Comparison of ENCODE assay signal across 18 cellular contexts in the genomic region with DNA sequence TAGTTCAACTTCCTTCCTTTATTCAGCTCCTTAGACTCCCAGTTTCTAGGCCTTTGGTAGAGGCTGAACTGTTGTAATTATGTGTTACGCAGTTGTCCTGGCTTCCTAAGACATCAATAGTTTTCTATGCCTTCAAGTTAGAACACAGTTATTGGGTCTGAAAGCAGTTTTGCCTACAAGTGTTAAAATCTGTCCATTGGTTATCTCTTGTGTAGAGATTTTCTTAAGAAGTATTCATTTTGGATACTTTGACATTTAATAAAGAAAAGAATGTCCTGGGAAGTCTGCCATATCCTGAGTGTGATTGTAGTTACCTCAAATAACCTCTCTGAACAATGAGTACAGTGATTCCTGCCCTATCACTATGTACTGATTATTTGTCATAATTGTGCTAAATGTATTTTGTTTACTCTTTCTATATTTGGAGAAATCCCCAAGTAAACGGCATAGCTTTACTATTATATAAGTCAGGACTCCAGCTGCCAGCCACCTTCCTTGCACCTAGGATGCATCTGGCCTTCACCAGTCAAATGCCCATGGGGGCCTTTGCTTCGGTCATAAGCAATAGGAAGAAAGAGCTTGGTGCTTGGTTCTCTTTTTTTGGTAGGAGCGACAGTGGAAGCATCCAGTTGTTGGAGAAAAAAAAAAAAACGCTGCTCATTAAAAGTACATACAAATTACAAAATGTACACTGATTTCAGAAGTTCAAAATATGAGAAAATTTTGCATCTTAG.
DNase-seq lines count a peak whose midpoint lies in the region; ATAC-seq, FAIRE-seq and TF ChIP-seq lines count a peak whose summit lies in the region.
"Had no signal": no experiment of that assay in that cellular context is flagged by ENCODE, and none has a peak within 500 bp of the region (broad histone marks: within the 10 kb centered on the region; RNA-seq: fewer than 3 reads in every experiment).

No MANE protein-coding gene starts in this region.

- H3K79me2 ChIP-seq in endothelial cell of umbilical vein (ENCODE audit: control insufficient read depth, insufficient read depth, low read length) = no peaks in the 10 kb centered on the region
- no peaks in the 10 kb centered on the region for H3K79me2 ChIP-seq in PC-9 (ENCODE audit: low read depth)

- H3K9ac ChIP-seq in endothelial cell of umbilical vein (replicated peaks; ENCODE audit: extremely low read depth, insufficient read depth, low read length) = no peak overlapping the region

- BruUV-seq in endothelial cell of umbilical vein (replicated peaks; lab: Mats Ljungman, UMichigan) (no TSS peak), PC-9 (replicated peaks; lab: Mats Ljungman, UMichigan) (no TSS peak)

- POLR2A ChIA-PET in endothelial cell of umbilical vein (lab: Charles Lee) = no interaction called here
- POLR2A ChIA-PET in PC-9 (lab: Charles Lee; ENCODE audit: unreplicated experiment) = no interaction called here

- no peaks in the 10 kb centered on the region for H3K9me2 ChIP-seq in PC-9 (ENCODE audit: insufficient read depth)

- no peaks in the 10 kb centered on the region for H3K9me1 ChIP-seq in endothelial cell of umbilical vein (replicated peaks; ENCODE audit: control insufficient read depth, extremely low read depth, insufficient read depth, low read length)

- peaks cover 4% of the 10 kb centered on the region for H3K4me1 Mint-ChIP-seq in endothelial cell (ENCODE audit: unreplicated experiment)
- H3K4me1 Mint-ChIP-seq: activated CD4-positive, alpha-beta T cell treated with anti-CD3 and anti-CD28 coated beads, Interleukin-2, amount 10 ng/mL, durations not matched to agents 7 days and 5 days; CD14-positive monocyte had no signal

- TF ChIP-seq POLR2A in endothelial cell of umbilical vein (IDR thresholded peaks at IDR 0.05; ENCODE audit: low read depth, low read length) (no peak), suprapubic skin (IDR thresholded peaks at IDR 0.05) (no peak)

- no peaks in the 10 kb centered on the region for H3K36me3 Mint-ChIP-seq in endothelial cell (ENCODE audit: low read depth, unreplicated experiment)
- H3K36me3 Mint-ChIP-seq: CD14-positive monocyte had no signal

- no peak overlapping the region for H3K27ac ChIP-seq in endothelial cell of umbilical vein (ENCODE audit: insufficient read depth, low read depth, low read length)
- H3K27ac ChIP-seq in right cardiac atrium (ENCODE audit: low read length) = peak overlapping the region; percentile 95
- peak overlapping the region; percentile 68 for H3K27ac ChIP-seq in suprapubic skin
- no peak overlapping the region for H3K27ac ChIP-seq in PC-9
- H3K27ac ChIP-seq: HL-60 had no signal

- H3K9me3 Mint-ChIP-seq in endothelial cell (ENCODE audit: unreplicated experiment) = no peaks in the 10 kb centered on the region
- H3K9me3 Mint-ChIP-seq: activated CD4-positive, alpha-beta T cell treated with anti-CD3 and anti-CD28 coated beads, Interleukin-2, amount 10 ng/mL, durations not matched to agents 7 days and 5 days; activated T-cell treated with anti-CD3 and anti-CD28 coated beads, Interleukin-2, amount 50 U/mL, for 4 hours; T-helper 2 cell treated with Interferon-gamma antibody and Interleukin-4, amounts not matched to agents 5 μg/mL and 100 μg/mL, for 36 hours had no signal

- intact Hi-C loops in endothelial cell of umbilical vein (cut with micrococcal nuclease) (no loop called here), right cardiac atrium (cut with DNase I) (no loop called here), PC-9 (cut with micrococcal nuclease; ENCODE audit: unreplicated experiment) (no loop called here)

- CTCF ChIA-PET in endothelial cell of umbilical vein (lab: Charles Lee) = interaction anchor here (1.1 kb wide), 1 partner anchor 11 kb away, joined by 3 read pairs; no protein-coding TSS in a partner anchor
- CTCF ChIA-PET in PC-9 (lab: Charles Lee) = no interaction called here

- H3K9me3 ChIP-seq in endothelial cell of umbilical vein (replicated peaks; ENCODE audit: control insufficient read depth, insufficient read depth, low read length) (no peaks in the 10 kb centered on the region), right cardiac atrium (ENCODE audit: control insufficient read depth, low read length) (no peaks in the 10 kb centered on the region), suprapubic skin (no peaks in the 10 kb centered on the region), PC-9 (ENCODE audit: insufficient read depth, low read depth) (no peaks in the 10 kb centered on the region)

- WGBS in right cardiac atrium = 32% methylated on average over 5 of the region's 5 CpGs
- WGBS in suprapubic skin = 38% methylated on average over 5 of the region's 5 CpGs

- no peak overlapping the region for H2AFZ ChIP-seq in endothelial cell of umbilical vein (ENCODE audit: low read depth, low read length)
- H2AFZ ChIP-seq in PC-9 = no peak overlapping the region

- H3K4me3 ChIP-seq in endothelial cell of umbilical vein (replicated peaks in 1 of 3; ENCODE audit: insufficient read depth in 1 of 3, low read depth in 1 of 3, low read length in 3 of 3) (no peak overlapping the region), right cardiac atrium (ENCODE audit: low read length) (no peak overlapping the region), suprapubic skin (no peak overlapping the region), PC-9 (no peak overlapping the region)

- peak; percentile 91 for ATAC-seq in right cardiac atrium
- ATAC-seq: activated T-cell treated with anti-CD3 and anti-CD28 coated beads, Interleukin-2, amount 50 U/mL, for 4 hours had no signal

- H3K27me3 Mint-ChIP-seq in endothelial cell (ENCODE audit: unreplicated experiment) = no peaks in the 10 kb centered on the region
- H3K27me3 Mint-ChIP-seq: activated CD4-positive, alpha-beta T cell treated with anti-CD3 and anti-CD28 coated beads, Interleukin-2, amount 10 ng/mL, durations not matched to agents 7 days and 5 days had no signal

- in situ Hi-C loops in SK-MEL-5 (cut with HindIII; ENCODE audit: low pct_unique_long_range_greater_than_20kb, low sequenced_read_pairs) = no loop called here

- no peaks in the 10 kb centered on the region for H4K20me1 ChIP-seq in endothelial cell of umbilical vein (replicated peaks; ENCODE audit: control insufficient read depth, extremely low read depth, insufficient read depth, low read length)
- no peaks in the 10 kb centered on the region; the same call in 1 of the 2 replicates for H4K20me1 ChIP-seq in PC-9 (ENCODE audit: insufficient read depth)

- FAIRE-seq in endothelial cell of umbilical vein (lab: Jason Lieb, UNC) = no peak

- H3K4me1 ChIP-seq in endothelial cell of umbilical vein (ENCODE audit: control insufficient read depth, extremely low read depth, insufficient read depth, low read length) (no peaks in the 10 kb centered on the region), right cardiac atrium (ENCODE audit: control insufficient read depth, insufficient read depth, low read length) (peaks cover 2% of the 10 kb centered on the region), suprapubic skin (peaks cover 34% of the 10 kb centered on the region), PC-9 (replicated peaks; ENCODE audit: insufficient read depth) (no peaks in the 10 kb centered on the region)

- no peak for TF ChIP-seq EP300 in suprapubic skin (IDR thresholded peaks at IDR 0.05)

- TF ChIP-seq CTCF in endothelial cell of umbilical vein (IDR thresholded peaks at IDR 0.05; ENCODE audit: extremely low read depth in 1 of 2, insufficient read depth in 1 of 2, low read depth in 1 of 2, low read length in 2 of 2) (no peak), suprapubic skin (IDR thresholded peaks at IDR 0.05) (no peak), endothelial cell (IDR thresholded peaks at IDR 0.05; ENCODE audit: unreplicated experiment) (no peak), PC-9 (conservative IDR thresholded peaks at IDR 0.05) (no peak)

- no peaks in the 10 kb centered on the region for H3K36me3 ChIP-seq in endothelial cell of umbilical vein (ENCODE audit: control insufficient read depth in 2 of 2, extremely low read depth in 1 of 2, insufficient read depth in 2 of 2, low read length in 2 of 2)
- no peaks in the 10 kb centered on the region for H3K36me3 ChIP-seq in suprapubic skin
- H3K36me3 ChIP-seq in PC-9 (ENCODE audit: low read depth) = no peaks in the 10 kb centered on the region

- H3K4me3 Mint-ChIP-seq in endothelial cell (ENCODE audit: unreplicated experiment) = no peak overlapping the region
- H3K4me3 Mint-ChIP-seq: activated CD4-positive, alpha-beta T cell treated with anti-CD3 and anti-CD28 coated beads, Interleukin-2, amount 10 ng/mL, durations not matched to agents 7 days and 5 days; activated T-cell treated with anti-CD3 and anti-CD28 coated beads, Interleukin-2, amount 50 U/mL, for 4 hours; CD14-positive monocyte; HFFc6; T-helper 2 cell treated with Interferon-gamma antibody and Interleukin-4, amounts not matched to agents 5 μg/mL and 100 μg/mL, for 36 hours had no signal

- dilution Hi-C loops in endothelial cell of umbilical vein (cut with MboI; ENCODE audit: extremely low pct_ligation_motif_present, low sequenced_read_pairs) = no loop called here

- H3F3A ChIP-seq in PC-9 (ENCODE audit: insufficient read depth, low read depth) = no peaks in the 10 kb centered on the region

- H3K27ac Mint-ChIP-seq in endothelial cell (ENCODE audit: unreplicated experiment) = no peak overlapping the region
- H3K27ac Mint-ChIP-seq: activated CD4-positive, alpha-beta T cell treated with anti-CD3 and anti-CD28 coated beads, Interleukin-2, amount 10 ng/mL, durations not matched to agents 7 days and 5 days; CD14-positive monocyte; HFFc6; T-helper 2 cell treated with Interferon-gamma antibody and Interleukin-4, amounts not matched to agents 5 μg/mL and 100 μg/mL, for 36 hours had no signal

- DNase-seq in SK-MEL-5 (ENCODE audit: low read depth, low spot score) (peak; percentile 96), endothelial cell of umbilical vein (ENCODE audit: low read depth, low spot score) (peak; percentile 15), right cardiac atrium (peak in 2 of 3 donors; percentile 39 to 65), suprapubic skin (ENCODE audit: low spot score in 2 of 2) (no peak), cerebellar nuclear complex (lab: John Stamatoyannopoulos, UW) (no peak), endothelial cell (ENCODE audit: low spot score) (no peak), PC-9 (no peak)
- no peak for DNase-seq in stimulated activated CD8-positive, alpha-beta memory T cell treated with anti-CD3 and anti-CD28 coated beads, Interleukin-4, amount 100 ng/mL, for 48 hours
- DNase-seq: activated CD4-positive, alpha-beta T cell treated with anti-CD3 and anti-CD28 coated beads, Interleukin-2, amount 10 ng/mL, durations not matched to agents 7 days and 5 days; activated T-cell treated with anti-CD3 and anti-CD28 coated beads, Interleukin-2, amount 50 U/mL, for 4 hours; DND-41; HFFc6; islet precursor cell; KG1; NCI-H146 had no signal

- H3K4me2 ChIP-seq in endothelial cell of umbilical vein (ENCODE audit: insufficient read depth, low read length) (no peak overlapping the region), PC-9 (no peak overlapping the region)

- H3K27me3 ChIP-seq in endothelial cell of umbilical vein (ENCODE audit: control insufficient read depth in 2 of 2, insufficient read depth in 2 of 2, low read length in 2 of 2) = no peaks in the 10 kb centered on the region
- no peaks in the 10 kb centered on the region for H3K27me3 ChIP-seq in right cardiac atrium (ENCODE audit: control insufficient read depth, insufficient read depth)
- H3K27me3 ChIP-seq in suprapubic skin = no peaks in the 10 kb centered on the region
- no peaks in the 10 kb centered on the region for H3K27me3 ChIP-seq in PC-9 (ENCODE audit: insufficient read depth, low read depth)

Comparison
In these comparisons a context has a peak if more than half of its experiments do, and no peak if none do; other contexts are left out.
1. DNase-seq: peak in SK-MEL-5 (single experiment), endothelial cell of umbilical vein (single experiment) and right cardiac atrium (2 of 3); none in suprapubic skin (0 of 2), cerebellar nuclear complex (0 of 2), endothelial cell (single experiment), PC-9 (0 of 2) and stimulated activated CD8-positive, alpha-beta memory T cell treated with anti-CD3 and anti-CD28 coated beads, Interleukin-4, amount 100 ng/mL, for 48 hours (single experiment).
2. H3K27ac ChIP-seq: peak in right cardiac atrium (single experiment) and suprapubic skin (single experiment); none in endothelial cell of umbilical vein (single experiment) and PC-9 (single experiment).